ENCODE assay signal across 9 cellular contexts in genomic region chr7:98872328-98872924, GRCh38. TPM values are rescaled to one million over a fixed set of nuclear protein-coding genes. Genes with fewer than 3 reads are reported as not detected.
A peak's percentile ranks its signal among the peaks of the same experiment; 100 is the strongest.
DNase-seq lines count a peak whose midpoint lies in the region; ATAC-seq and TF ChIP-seq lines count a peak whose summit lies in the region.
"Had no signal": no experiment of that assay in that cellular context is flagged by ENCODE, and none has a peak within 500 bp of the region (broad histone marks: within the 10 kb centered on the region; RNA-seq: fewer than 3 reads in every experiment).

No MANE protein-coding gene starts in this region.

- H3K27ac Mint-ChIP-seq in chondrocyte (ENCODE audit: unreplicated experiment): no peak overlapping the region
- H3K27ac Mint-ChIP-seq in stimulated activated naive CD8-positive, alpha-beta T cell treated with anti-CD3 and anti-CD28 coated beads, Interleukin-15, amount 100 ng/mL, for 72 hours: no peak overlapping the region
- H3K27ac Mint-ChIP-seq: T-cell had no signal

- ATAC-seq in stimulated activated naive CD8-positive, alpha-beta T cell treated with anti-CD3 and anti-CD28 coated beads, Interleukin-15, amount 100 ng/mL, for 72 hours: peak; percentile 24
- ATAC-seq in GM21723 (IDR thresholded peaks at IDR 0.05; ENCODE audit: unreplicated experiment): no peak
- ATAC-seq: T-cell had no signal

- H3K4me1 Mint-ChIP-seq in chondrocyte (ENCODE audit: low read depth): peaks cover 24% of the 10 kb centered on the region
- peaks cover 16% of the 10 kb centered on the region for H3K4me1 Mint-ChIP-seq in stimulated activated naive CD8-positive, alpha-beta T cell treated with anti-CD3 and anti-CD28 coated beads, Interleukin-15, amount 100 ng/mL, for 72 hours

- no peak overlapping the region for H3K4me3 Mint-ChIP-seq in chondrocyte (ENCODE audit: unreplicated experiment)
- H3K4me3 Mint-ChIP-seq in stimulated activated naive CD8-positive, alpha-beta T cell treated with anti-CD3 and anti-CD28 coated beads, Interleukin-15, amount 100 ng/mL, for 72 hours: no peak overlapping the region
- H3K4me3 Mint-ChIP-seq: T-cell had no signal

- no peaks in the 10 kb centered on the region for H3K36me3 Mint-ChIP-seq in chondrocyte (ENCODE audit: low read depth)
- H3K36me3 Mint-ChIP-seq: T-cell had no signal

- TF ChIP-seq CTCF in chondrocyte (IDR thresholded peaks at IDR 0.05): peak; percentile 71

- peak; percentile 64 for DNase-seq in activated effector memory CD4-positive, alpha-beta T cell treated with anti-CD3 and anti-CD28 coated beads, Interleukin-2, amount 50 U/mL, for 16 hours
- no peak for DNase-seq in activated effector memory CD4-positive, alpha-beta T cell treated with Interleukin-2 at 50 U/mL for 16 hours
- DNase-seq in MV-4-11 (lab: John Stamatoyannopoulos, UW) (peak; percentile 40), chondrocyte (ENCODE audit: low spot score) (peak; percentile 13), NCI-H2107 (lab: John Stamatoyannopoulos, UW) (no peak), Ammon's horn (ENCODE audit: low spot score) (no peak)
- DNase-seq in stimulated activated naive CD8-positive, alpha-beta T cell treated with anti-CD3 and anti-CD28 coated beads, Interleukin-15, amount 100 ng/mL, for 72 hours: peak; percentile 15 to 26

- no peaks in the 10 kb centered on the region for H3K27me3 Mint-ChIP-seq in chondrocyte (ENCODE audit: low read depth)
- H3K27me3 Mint-ChIP-seq in stimulated activated naive CD8-positive, alpha-beta T cell treated with anti-CD3 and anti-CD28 coated beads, Interleukin-15, amount 100 ng/mL, for 72 hours: peaks cover 59% of the 10 kb centered on the region

- H3K9me3 Mint-ChIP-seq in chondrocyte (ENCODE audit: low read depth): no peaks in the 10 kb centered on the region
- no peaks in the 10 kb centered on the region for H3K9me3 Mint-ChIP-seq in stimulated activated naive CD8-positive, alpha-beta T cell treated with anti-CD3 and anti-CD28 coated beads, Interleukin-15, amount 100 ng/mL, for 72 hours
- H3K9me3 Mint-ChIP-seq: T-cell had no signal

RNA-seq across cellular contexts. Expression of gene TMEM130, which starts 2.6 kb away (rescaled TPM):
- total RNA-seq in chondrocyte: 19.3 to 19.7 TPM (median 19.3 TPM) in 3 replicates

RNA-seq across cellular contexts. Expression of gene TRRAP, which starts 5.9 kb away (rescaled TPM):
- 30.4 to 46.3 TPM (median 32.0 TPM) in 3 replicates for total RNA-seq in chondrocyte

Comparison
In these comparisons a context has a peak if more than half of its experiments do, and no peak if none do; other contexts are left out.
1. DNase-seq: peak in activated effector memory CD4-positive, alpha-beta T cell treated with anti-CD3 and anti-CD28 coated beads, Interleukin-2, amount 50 U/mL, for 16 hours (single experiment), MV-4-11 (single experiment), chondrocyte (single experiment) and stimulated activated naive CD8-positive, alpha-beta T cell treated with anti-CD3 and anti-CD28 coated beads, Interleukin-15, amount 100 ng/mL, for 72 hours (2 of 2); none in activated effector memory CD4-positive, alpha-beta T cell treated with Interleukin-2 at 50 U/mL for 16 hours (single experiment), NCI-H2107 (single experiment) and Ammon's horn (single experiment).